Comparison of ENCODE assay signal across 11 cellular contexts in the genomic region with DNA sequence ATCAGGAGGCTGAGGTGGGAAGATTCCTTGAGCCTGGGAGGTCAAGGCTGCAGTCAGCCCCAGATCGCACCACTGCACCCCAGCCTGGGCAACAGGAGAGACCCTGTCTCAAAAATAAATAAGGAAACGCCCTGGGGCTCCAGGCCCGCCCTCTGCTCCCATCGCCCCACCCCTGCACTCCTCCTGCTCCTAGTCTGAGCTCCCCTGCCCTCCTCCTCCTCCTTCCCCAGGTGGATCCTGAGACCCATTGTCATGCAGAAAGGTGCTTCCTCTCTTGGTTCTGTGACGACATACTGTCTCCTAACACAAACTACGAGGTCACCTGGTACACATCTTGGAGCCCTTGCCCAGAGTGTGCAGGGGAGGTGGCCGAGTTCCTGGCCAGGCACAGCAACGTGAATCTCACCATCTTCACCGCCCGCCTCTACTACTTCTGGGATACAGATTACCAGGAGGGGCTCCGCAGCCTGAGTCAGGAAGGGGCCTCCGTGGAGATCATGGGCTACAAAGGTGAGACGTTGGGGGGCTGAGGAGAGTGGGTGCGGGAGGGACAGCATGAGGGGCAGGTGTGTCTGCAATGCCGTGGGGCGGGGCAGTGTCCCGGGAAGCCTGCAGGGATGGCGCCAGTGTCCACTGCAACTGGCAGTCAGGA. TPM values are rescaled to one million over a fixed set of nuclear protein-coding genes. Genes with fewer than 3 reads are reported as not detected.
DNase-seq lines count a peak whose midpoint lies in the region; ATAC-seq and TF ChIP-seq lines count a peak whose summit lies in the region.
"Not testable (repeated sequence)": the region's sequence is repeated elsewhere in the genome, so short reads cannot be mapped to it uniquely, and the experiment has no call there.
"Had no signal": no experiment of that assay in that cellular context is flagged by ENCODE, and none has a peak within 500 bp of the region (broad histone marks: within the 10 kb centered on the region; RNA-seq: fewer than 3 reads in every experiment).

No MANE protein-coding gene starts in this region.

- H2BK5ac ChIP-seq in mesendoderm (ENCODE audit: low read length): not testable (repeated sequence)

- H3K79me2 ChIP-seq in mesendoderm (ENCODE audit: control insufficient read depth, insufficient read depth, low read length): not testable (repeated sequence)

- POLR2A ChIA-PET in WTC11 (lab: Charles Lee): not testable (repeated sequence)

- not testable (repeated sequence) for H3K9ac ChIP-seq in mesendoderm (ENCODE audit: low read length)

- H2BK15ac ChIP-seq in mesendoderm (replicated peaks; ENCODE audit: low read depth): not testable (repeated sequence)

- TF ChIP-seq CTCF in WTC11 (IDR thresholded peaks at IDR 0.05): not testable (repeated sequence)

- H3K4me1 ChIP-seq in mesendoderm (ENCODE audit: control insufficient read depth, low read depth, low read length): not testable (repeated sequence)

- not testable (repeated sequence) for H3K36me3 Mint-ChIP-seq in WTC11

- H4K8ac ChIP-seq in mesendoderm (ENCODE audit: low read depth, low read length): not testable (repeated sequence)

- H3K18ac ChIP-seq in mesendoderm (ENCODE audit: low read length): not testable (repeated sequence)

- H4K5ac ChIP-seq in mesendoderm (ENCODE audit: low read length): not testable (repeated sequence)

- H2BK120ac ChIP-seq in mesendoderm (ENCODE audit: low read depth, low read length): not testable (repeated sequence)

- H3K79me1 ChIP-seq in mesendoderm (ENCODE audit: low read length): not testable (repeated sequence)

- H3K4me1 Mint-ChIP-seq in WTC11: peaks cover 46% of the 10 kb centered on the region
- H3K4me1 Mint-ChIP-seq in stimulated activated naive CD8-positive, alpha-beta T cell treated with anti-CD3 and anti-CD28 coated beads, Interleukin-15, amount 100 ng/mL, for 72 hours: not testable (repeated sequence)

- H3K4me3 ChIP-seq in H7 (ENCODE audit: insufficient read depth, low read depth, low read length); mesendoderm (ENCODE audit: low read length): not testable (repeated sequence)

- not testable (repeated sequence) for H3K27me3 Mint-ChIP-seq in WTC11 (ENCODE audit: low read depth); stimulated activated naive CD8-positive, alpha-beta T cell treated with anti-CD3 and anti-CD28 coated beads, Interleukin-15, amount 100 ng/mL, for 72 hours

- peak overlapping the region; percentile 42 for H3K56ac ChIP-seq in mesendoderm (ENCODE audit: low read length)

- intact Hi-C loops in left ventricle myocardium superior (cut with micrococcal nuclease); sciatic nerve (cut with DNase I): not testable (repeated sequence)

- H2AK5ac ChIP-seq in mesendoderm (ENCODE audit: low read length): not testable (repeated sequence)

- DNase-seq in ELF-1 (ENCODE audit: low read depth, low spot score) (peak; percentile 57), H7 (peak; percentile 47), WTC11 (ENCODE audit: low spot score) (peak; percentile 54), left ventricle myocardium superior (peak; percentile 13)
- DNase-seq in mesendoderm; sciatic nerve (ENCODE audit: low spot score); stimulated activated naive CD8-positive, alpha-beta T cell treated with anti-CD3 and anti-CD28 coated beads, Interleukin-15, amount 100 ng/mL, for 72 hours: not testable (repeated sequence)

- H3K4me2 ChIP-seq in mesendoderm (ENCODE audit: low read length): not testable (repeated sequence)

- no CpG with 5 or more reads among the region's 18 CpGs for whole genome bisulfite sequencing in mesendoderm (ENCODE audit: extremely low coverage, insufficient coverage, low lambda C conversion rate)

- CTCF ChIA-PET in WTC11 (lab: Charles Lee): interaction anchor here (0.6 kb wide), 1 partner anchor 17 kb away, joined by 3 read pairs; no protein-coding TSS in a partner anchor

- peak overlapping the region; percentile 37; the same call in 1 of the 2 replicates for H3K4me3 Mint-ChIP-seq in WTC11
- not testable (repeated sequence) for H3K4me3 Mint-ChIP-seq in stimulated activated naive CD8-positive, alpha-beta T cell treated with anti-CD3 and anti-CD28 coated beads, Interleukin-15, amount 100 ng/mL, for 72 hours

- not testable (repeated sequence) for H3K27me3 ChIP-seq in H7 (ENCODE audit: control insufficient read depth, insufficient read depth, low read length); mesendoderm (ENCODE audit: insufficient read depth, low read length, poor library complexity)

- H3K27ac Mint-ChIP-seq in WTC11: peak overlapping the region; percentile 76
- H3K27ac Mint-ChIP-seq in stimulated activated naive CD8-positive, alpha-beta T cell treated with anti-CD3 and anti-CD28 coated beads, Interleukin-15, amount 100 ng/mL, for 72 hours: peak overlapping the region; percentile 33 to 48

- not testable (repeated sequence) for H3K4ac ChIP-seq in mesendoderm (ENCODE audit: low read depth, low read length)

- ATAC-seq in WTC11: peak; percentile 68
- not testable (repeated sequence) for ATAC-seq in left ventricle myocardium superior; stimulated activated naive CD8-positive, alpha-beta T cell treated with anti-CD3 and anti-CD28 coated beads, Interleukin-15, amount 100 ng/mL, for 72 hours
- ATAC-seq in sciatic nerve: peak; percentile 13

- not testable (repeated sequence) for H3K36me3 ChIP-seq in H7 (replicated peaks; ENCODE audit: control insufficient read depth, insufficient read depth, low read length); mesendoderm (ENCODE audit: control insufficient read depth, insufficient read depth, low read length)

- H3K9me3 Mint-ChIP-seq in WTC11; stimulated activated naive CD8-positive, alpha-beta T cell treated with anti-CD3 and anti-CD28 coated beads, Interleukin-15, amount 100 ng/mL, for 72 hours: not testable (repeated sequence)

- H3K27ac ChIP-seq in mesendoderm (ENCODE audit: low read depth, low read length): not testable (repeated sequence)

- peak overlapping the region; percentile 89 for H3K23ac ChIP-seq in mesendoderm (ENCODE audit: low read length)

TF ChIP-seq in WTC11, 78 proteins besides CTCF, POLR2A, EP300 and RAD21:
- TF ChIP-seq, protein P1, sequence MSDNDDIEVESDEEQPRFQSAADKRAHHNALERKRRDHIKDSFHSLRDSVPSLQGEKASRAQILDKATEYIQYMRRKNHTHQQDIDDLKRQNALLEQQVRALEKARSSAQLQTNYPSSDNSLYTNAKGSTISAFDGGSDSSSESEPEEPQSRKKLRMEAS (CRISPR knock-in tag; IDR thresholded peaks at IDR 0.05): peak; percentile 28; the same call in 1 of the 2 replicates
- TF ChIP-seq, protein P2, sequence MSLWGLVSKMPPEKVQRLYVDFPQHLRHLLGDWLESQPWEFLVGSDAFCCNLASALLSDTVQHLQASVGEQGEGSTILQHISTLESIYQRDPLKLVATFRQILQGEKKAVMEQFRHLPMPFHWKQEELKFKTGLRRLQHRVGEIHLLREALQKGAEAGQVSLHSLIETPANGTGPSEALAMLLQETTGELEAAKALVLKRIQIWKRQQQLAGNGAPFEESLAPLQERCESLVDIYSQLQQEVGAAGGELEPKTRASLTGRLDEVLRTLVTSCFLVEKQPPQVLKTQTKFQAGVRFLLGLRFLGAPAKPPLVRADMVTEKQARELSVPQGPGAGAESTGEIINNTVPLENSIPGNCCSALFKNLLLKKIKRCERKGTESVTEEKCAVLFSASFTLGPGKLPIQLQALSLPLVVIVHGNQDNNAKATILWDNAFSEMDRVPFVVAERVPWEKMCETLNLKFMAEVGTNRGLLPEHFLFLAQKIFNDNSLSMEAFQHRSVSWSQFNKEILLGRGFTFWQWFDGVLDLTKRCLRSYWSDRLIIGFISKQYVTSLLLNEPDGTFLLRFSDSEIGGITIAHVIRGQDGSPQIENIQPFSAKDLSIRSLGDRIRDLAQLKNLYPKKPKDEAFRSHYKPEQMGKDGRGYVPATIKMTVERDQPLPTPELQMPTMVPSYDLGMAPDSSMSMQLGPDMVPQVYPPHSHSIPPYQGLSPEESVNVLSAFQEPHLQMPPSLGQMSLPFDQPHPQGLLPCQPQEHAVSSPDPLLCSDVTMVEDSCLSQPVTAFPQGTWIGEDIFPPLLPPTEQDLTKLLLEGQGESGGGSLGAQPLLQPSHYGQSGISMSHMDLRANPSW (CRISPR knock-in tag; conservative IDR thresholded peaks at IDR 0.05; ENCODE audit: low read depth): 0 out of 2 replicates have a peak, but pooled peaks have one; percentile 44
- TF ChIP-seq ZBTB21 (CRISPR knock-in tag; IDR thresholded peaks at IDR 0.05; ENCODE audit: borderline replicate concordance): peak; percentile 91
- peak; percentile 85 for TF ChIP-seq ZNF121 (CRISPR knock-in tag; IDR thresholded peaks at IDR 0.05)

RNA-seq across cellular contexts. Expression of a gene that starts 11.3 kb away (rescaled TPM):
- 1.1 and 3.5 TPM in 2 replicates for total RNA-seq in H7 (2014; rRNA removed; shearing (Covaris generic))
- total RNA-seq in WTC11 (2021) (8.7 to 13.1 TPM (median 11.0 TPM) in 3 replicates), left ventricle myocardium superior (4.4 TPM), sciatic nerve (12.3 TPM)
- polyA plus RNA-seq in mesendoderm (2013, experiment 1 of 2): 4.0 TPM
- 3.4 TPM for polyA plus RNA-seq in mesendoderm (2013, experiment 2 of 2)

RNA-seq across cellular contexts. Expression of a gene that starts 25.1 kb away (rescaled TPM):
- total RNA-seq in H7 (2014; rRNA removed; shearing (Covaris generic)): 3.0 and 4.2 TPM in 2 replicates
- total RNA-seq in WTC11 (2021) (1.8 to 2.2 TPM (median 2.1 TPM) in 3 replicates), left ventricle myocardium superior (3.9 TPM), sciatic nerve (8.9 TPM)
- polyA plus RNA-seq in mesendoderm (2013, experiment 1 of 2): 3.1 TPM
- polyA plus RNA-seq in mesendoderm (2013, experiment 2 of 2): 2.7 TPM
- total RNA-seq: HT-29 had no signal

RNA-seq across cellular contexts. Expression of a gene that starts 31.0 kb away (rescaled TPM):
- 2.7 and 3.9 TPM in 2 replicates for total RNA-seq in H7 (2014; rRNA removed; shearing (Covaris generic))
- total RNA-seq in WTC11 (2021) (5.4 to 10.6 TPM (median 7.0 TPM) in 3 replicates), left ventricle myocardium superior (1.0 TPM), sciatic nerve (3.9 TPM)
- 3.0 TPM for polyA plus RNA-seq in mesendoderm (2013, experiment 1 of 2)
- polyA plus RNA-seq in mesendoderm (2013, experiment 2 of 2): 3.1 TPM
- total RNA-seq: HT-29 had no signal

RNA-seq across cellular contexts. Expression of a gene that starts 37.9 kb away (rescaled TPM):
- 1.5 and 2.0 TPM in 2 replicates for total RNA-seq in H7 (2014; rRNA removed; shearing (Covaris generic))
- 33.4 to 40.4 TPM (median 39.4 TPM) in 3 replicates for total RNA-seq in WTC11 (2021)
- 31.1 TPM for total RNA-seq in left ventricle myocardium superior
- 25.5 TPM for polyA plus RNA-seq in mesendoderm (2013, experiment 1 of 2)
- 25.1 TPM for polyA plus RNA-seq in mesendoderm (2013, experiment 2 of 2)
- total RNA-seq in sciatic nerve: 25.1 TPM

RNA-seq across cellular contexts. Expression of a gene that starts 45.1 kb away (rescaled TPM):
- 0.52 TPM in 1 of 2 replicates, not detected in the other for total RNA-seq in H7 (2014; rRNA removed; shearing (Covaris generic))
- total RNA-seq in WTC11 (2021): 0.42 to 0.80 TPM (median 0.66 TPM) in 3 replicates
- 0.40 TPM for total RNA-seq in left ventricle myocardium superior
- polyA plus RNA-seq in mesendoderm (2013, experiment 1 of 2): 0.14 TPM
- 0.14 TPM for polyA plus RNA-seq in mesendoderm (2013, experiment 2 of 2)
- 1.1 TPM for total RNA-seq in sciatic nerve
- total RNA-seq: A673, Calu3, GM23248, HT-29 had no signal
- polyA plus RNA-seq: GM23248 had no signal
